Comparison of ENCODE assay signal across 26 cellular contexts in genomic region chr3:156305672-156306071, GRCh38.
"Had no signal": no experiment of that assay in that cellular context is flagged by ENCODE, and none has a peak within 500 bp of the region (broad histone marks: within the 10 kb centered on the region; RNA-seq: fewer than 3 reads in every experiment).

No MANE protein-coding gene starts in this region.

- H3K9me3 ChIP-seq: colonic mucosa, esophagus squamous epithelium, gastrocnemius medialis, heart right ventricle, left lung, lower lobe of right lung, mucosa of descending colon had no signal

- H3K27ac ChIP-seq: colonic mucosa, epithelial cell of prostate, esophagus squamous epithelium, gastrocnemius medialis, heart right ventricle, left lung, lower lobe of right lung had no signal

- H3K27me3 ChIP-seq: colonic mucosa, esophagus squamous epithelium, gastrocnemius medialis, heart right ventricle, left lung had no signal

- H3K36me3 ChIP-seq: colonic mucosa, esophagus squamous epithelium, gastrocnemius medialis, heart right ventricle, left lung, lower lobe of right lung had no signal

- FAIRE-seq: endometrium, islet of Langerhans, keratinocyte had no signal

- DNase-seq: colonic mucosa; cortex of kidney; effector CD8-positive, alpha-beta T cell; effector memory CD8-positive, alpha-beta T cell; endodermal cell; erythroblast; esophagus squamous epithelium; foreskin fibroblast; foreskin melanocyte; gastrocnemius medialis; glutamatergic neuron; head of caudate nucleus; heart right ventricle; hippocampal formation; left cardiac atrium; left lung; left ventricle myocardium superior; lower lobe of right lung; mesenchymal stem cell; mucosa of descending colon; naive B cell had no signal

- ATAC-seq: effector memory CD8-positive, alpha-beta T cell; esophagus mucosa; gastrocnemius medialis; heart right ventricle; left cardiac atrium; left lung; left ventricle myocardium superior; lower lobe of right lung; mucosa of descending colon had no signal

- H3K4me1 ChIP-seq: colonic mucosa had no signal

- H3K4me3 ChIP-seq: colonic mucosa, esophagus squamous epithelium, gastrocnemius medialis, heart right ventricle, left lung, lower lobe of right lung, mucosa of descending colon had no signal
